In genomic region chr10:21516270-21517131, GRCh38 we compare ENCODE assay signal across 7 cellular contexts. TPM values are rescaled to one million over a fixed set of nuclear protein-coding genes. Genes with fewer than 3 reads are reported as not detected.
A peak's percentile ranks its signal among the peaks of the same experiment; 100 is the strongest.
DNase-seq lines count a peak whose midpoint lies in the region; ATAC-seq and TF ChIP-seq lines count a peak whose summit lies in the region.

No MANE protein-coding gene starts in this region.

- H3K4me3 Mint-ChIP-seq in H9: peak overlapping the region; percentile 85 to 92
- H3K4me3 Mint-ChIP-seq in activated CD8-positive, alpha-beta memory T cell treated with anti-CD3 and anti-CD28 coated beads, Interleukin-2, amount 10 ng/mL, durations not matched to agents 7 days and 5 days: peak overlapping the region; percentile 78
- H3K4me3 Mint-ChIP-seq in type B pancreatic cell: peak overlapping the region; percentile 94

- no peak overlapping the region for H3T11ph ChIP-seq in H9 (ENCODE audit: low read length)

- no peak overlapping the region for H4K5ac ChIP-seq in H9 (ENCODE audit: insufficient read length, low read depth, low read length)

- H4K8ac ChIP-seq in H9 (replicated peaks; ENCODE audit: insufficient read length, low read depth, low read length): no peak overlapping the region

- peaks cover 12% of the 10 kb centered on the region; the same call in 1 of the 2 replicates for H3K4me1 ChIP-seq in H9 (ENCODE audit: insufficient read depth, low read length)
- peaks cover 3% of the 10 kb centered on the region in 2 donors for H3K4me1 ChIP-seq in esophagus (ENCODE audit: control insufficient read depth in 2 of 2, insufficient read depth in 2 of 2, low read length in 1 of 2)
- peaks cover 7% of the 10 kb centered on the region for H3K4me1 ChIP-seq in mucosa of stomach (ENCODE audit: control insufficient read depth, insufficient read depth, low read length)

- H3K4me1 Mint-ChIP-seq in H9 (peaks cover 80 to 82% of the 10 kb centered on the region in 2 experiments), type B pancreatic cell (ENCODE audit: unreplicated experiment) (peaks cover 46% of the 10 kb centered on the region)
- peaks cover 37% of the 10 kb centered on the region for H3K4me1 Mint-ChIP-seq in activated CD8-positive, alpha-beta memory T cell treated with anti-CD3 and anti-CD28 coated beads, Interleukin-2, amount 10 ng/mL, durations not matched to agents 7 days and 5 days

- no peak overlapping the region for H3K18ac ChIP-seq in H9 (ENCODE audit: insufficient read length, low read depth, low read length)

- H3K79me2 ChIP-seq in H9 (ENCODE audit: insufficient read depth, low read length): no peaks in the 10 kb centered on the region

- H3K56ac ChIP-seq in H9 (ENCODE audit: insufficient read length, low read depth, low read length): no peak overlapping the region

- H2AK5ac ChIP-seq in H9 (ENCODE audit: insufficient read length, low read length): no peak overlapping the region

- H3K9me3 ChIP-seq in H9 (ENCODE audit: control insufficient read depth, low read depth, low read length) (no peaks in the 10 kb centered on the region), esophagus (ENCODE audit: control insufficient read depth in 2 of 2, insufficient read depth in 1 of 2, low read depth in 1 of 2, low read length in 1 of 2) (no peaks in the 10 kb centered on the region), mucosa of stomach (ENCODE audit: control insufficient read depth, low read length) (no peaks in the 10 kb centered on the region)

- H3K23ac ChIP-seq in H9 (ENCODE audit: insufficient read length, low read depth, low read length): no peak overlapping the region

- no peak overlapping the region for H4K91ac ChIP-seq in H9 (ENCODE audit: insufficient read length, low read depth, low read length)

- no peaks in the 10 kb centered on the region for H3K36me3 ChIP-seq in esophagus (ENCODE audit: control insufficient read depth in 2 of 2, insufficient read depth in 2 of 2, low read length in 1 of 2)
- H3K36me3 ChIP-seq in mucosa of stomach (ENCODE audit: control insufficient read depth, insufficient read depth, low read length): no peaks in the 10 kb centered on the region

- no peak overlapping the region for H3K4ac ChIP-seq in H9 (ENCODE audit: low read depth, low read length)

- no peaks in the 10 kb centered on the region for H4K20me1 ChIP-seq in H9 (ENCODE audit: control insufficient read depth, insufficient read depth, insufficient read length)

- no peak overlapping the region for H2AFZ ChIP-seq in H9 (ENCODE audit: low read length)

- peak overlapping the region; percentile 74 to 81 for H3K4me3 ChIP-seq in esophagus (ENCODE audit: low read depth in 1 of 2, low read length in 2 of 2)
- peak overlapping the region; percentile 14 for H3K4me3 ChIP-seq in mucosa of stomach (ENCODE audit: low read length)

- peak overlapping the region; percentile 89 for H3K4me2 ChIP-seq in H9 (ENCODE audit: insufficient read depth, insufficient read length, low read length)

- no peak overlapping the region for H3K14ac ChIP-seq in H9 (ENCODE audit: insufficient read depth, low read length)

- peak; percentile 69 for ATAC-seq in activated CD8-positive, alpha-beta memory T cell treated with anti-CD3 and anti-CD28 coated beads, Interleukin-2, amount 10 ng/mL, durations not matched to agents 7 days and 5 days

- H2BK12ac ChIP-seq in H9 (ENCODE audit: insufficient read length, low read depth, low read length): no peak overlapping the region

- no peak overlapping the region for H2BK120ac ChIP-seq in H9 (ENCODE audit: low read depth, low read length, poor library complexity, severe bottlenecking)

- no peak overlapping the region for H2BK20ac ChIP-seq in H9 (ENCODE audit: low read depth, low read length, poor library complexity, severe bottlenecking)

- WGBS in H9 (ENCODE audit: extremely low coverage, insufficient read length, low lambda C conversion rate): no CpG with 5 or more reads among the region's 85 CpGs
- WGBS in esophagus, 2 donors: 1% methylated on average over 31 to 85 of the region's 85 CpGs

- in situ Hi-C loops in GM13976 (cut with MboI; ENCODE audit: low sequenced_read_pairs, unreplicated experiment): loop anchor here (25.0 kb wide), 1 partner anchor 421 kb away; no protein-coding TSS in a partner anchor

- H3K9ac ChIP-seq in H9 (ENCODE audit: extremely low read depth, insufficient read length, low read length): no peak overlapping the region
- peak overlapping the region; percentile 1 for H3K9ac ChIP-seq in mucosa of stomach (ENCODE audit: low read length)

- CTCF ChIA-PET in activated CD8-positive, alpha-beta memory T cell treated with anti-CD3 and anti-CD28 coated beads, Interleukin-2, amount 10 ng/mL, durations not matched to agents 7 days and 5 days (lab: Charles Lee): interaction anchor here (0.8 to 4.1 kb wide), 5 partner anchors 9 to 487 kb away, joined by 3 to 33 read pairs (median 4); partner anchors contain the start of genes DNAJC1 and SKIDA1

- H3K79me1 ChIP-seq in H9 (ENCODE audit: insufficient read depth, low read depth, low read length, poor library complexity, severe bottlenecking): no peaks in the 10 kb centered on the region

- H3K27ac Mint-ChIP-seq in H9: peak overlapping the region; percentile 25 to 89 (median 81); a peak in 5 of 7 replicates
- no peak overlapping the region for H3K27ac Mint-ChIP-seq in activated CD8-positive, alpha-beta memory T cell treated with anti-CD3 and anti-CD28 coated beads, Interleukin-2, amount 10 ng/mL, durations not matched to agents 7 days and 5 days
- peak overlapping the region; percentile 93 for H3K27ac Mint-ChIP-seq in type B pancreatic cell

- H3K27ac ChIP-seq in H9 (ENCODE audit: insufficient read length, low read depth, low read length): no peak overlapping the region
- H3K27ac ChIP-seq in esophagus (ENCODE audit: low read depth in 2 of 2, low read length in 1 of 2): peak overlapping the region; percentile 84 to 91

- H3K23me2 ChIP-seq in H9 (ENCODE audit: insufficient read length, low read depth, low read length, poor library complexity, severe bottlenecking): peaks cover 47% of the 10 kb centered on the region

- H2BK15ac ChIP-seq in H9 (ENCODE audit: low read depth, low read length): no peak overlapping the region

- peaks cover 45% of the 10 kb centered on the region for H3K27me3 Mint-ChIP-seq in H9 (ENCODE audit: low read depth)
- H3K27me3 Mint-ChIP-seq in activated CD8-positive, alpha-beta memory T cell treated with anti-CD3 and anti-CD28 coated beads, Interleukin-2, amount 10 ng/mL, durations not matched to agents 7 days and 5 days: peaks cover 86% of the 10 kb centered on the region
- H3K27me3 Mint-ChIP-seq in type B pancreatic cell: peaks cover 4% of the 10 kb centered on the region

- DNase-seq in GM13976 (ENCODE audit: low spot score): peak; percentile 75
- DNase-seq in H9: peak; percentile 74
- DNase-seq in LoVo (ENCODE audit: low spot score): peak; percentile 64
- DNase-seq in activated CD8-positive, alpha-beta memory T cell treated with anti-CD3 and anti-CD28 coated beads, Interleukin-2, amount 10 ng/mL, durations not matched to agents 7 days and 5 days: peak; percentile 56
- peak; percentile 77 for DNase-seq in type B pancreatic cell (ENCODE audit: extremely low spot score, unreplicated experiment)

- H3K36me3 Mint-ChIP-seq in H9 (ENCODE audit: insufficient read depth in 1 of 3, low read depth in 3 of 3) (no peaks in the 10 kb centered on the region; a peak in 1 of 7 replicates), type B pancreatic cell (peaks cover 13% of the 10 kb centered on the region)
- no peaks in the 10 kb centered on the region for H3K36me3 Mint-ChIP-seq in activated CD8-positive, alpha-beta memory T cell treated with anti-CD3 and anti-CD28 coated beads, Interleukin-2, amount 10 ng/mL, durations not matched to agents 7 days and 5 days

- no peak overlapping the region for H2BK5ac ChIP-seq in H9 (ENCODE audit: insufficient read length, low read length)

- TF ChIP-seq CTCF in GM13976 (IDR thresholded peaks at IDR 0.05; ENCODE audit: borderline replicate concordance, control extremely low read depth, extremely low read depth, insufficient read depth, missing control alignments) (no peak), H9 (conservative IDR thresholded peaks at IDR 0.05) (no peak), type B pancreatic cell (conservative IDR thresholded peaks at IDR 0.05) (no peak)

- H3K27me3 ChIP-seq in H9 (ENCODE audit: insufficient read depth, low read length): peaks cover 19% of the 10 kb centered on the region; the same call in 1 of the 2 replicates
- no peaks in the 10 kb centered on the region for H3K27me3 ChIP-seq in esophagus (ENCODE audit: control insufficient read depth in 1 of 2, insufficient read depth in 2 of 2, low read length in 2 of 2)
- H3K27me3 ChIP-seq in mucosa of stomach (ENCODE audit: control insufficient read depth, insufficient read depth, low read length): peaks cover 71% of the 10 kb centered on the region

- H3K9me3 Mint-ChIP-seq in H9: no peaks in the 10 kb centered on the region; a peak in 2 of 5 replicates
- no peaks in the 10 kb centered on the region for H3K9me3 Mint-ChIP-seq in activated CD8-positive, alpha-beta memory T cell treated with anti-CD3 and anti-CD28 coated beads, Interleukin-2, amount 10 ng/mL, durations not matched to agents 7 days and 5 days (ENCODE audit: low read depth)
- H3K9me3 Mint-ChIP-seq in type B pancreatic cell: no peaks in the 10 kb centered on the region

RNA-seq across cellular contexts. Expression of gene SKIDA1, which starts 9.0 kb away (rescaled TPM):
- total RNA-seq in H9 (2021) (5.4 and 5.9 TPM in 2 replicates), type B pancreatic cell (ENCODE audit: low replicate concordance) (9.6 and 24.3 TPM in 2 replicates)
- total RNA-seq in activated CD8-positive, alpha-beta memory T cell treated with anti-CD3 and anti-CD28 coated beads, Interleukin-2, amount 10 ng/mL, durations not matched to agents 7 days and 5 days: under 1 TPM; 0.26 to 0.29 TPM
- under 1 TPM; 0.19 to 0.22 TPM for polyA plus RNA-seq in esophagus

RNA-seq across cellular contexts. Expression of gene MLLT10, which starts 17.5 kb away (rescaled TPM):
- total RNA-seq in H9 (2021) (72.3 and 75.9 TPM in 2 replicates), type B pancreatic cell (ENCODE audit: low replicate concordance) (45.8 and 46.8 TPM in 2 replicates)
- total RNA-seq in activated CD8-positive, alpha-beta memory T cell treated with anti-CD3 and anti-CD28 coated beads, Interleukin-2, amount 10 ng/mL, durations not matched to agents 7 days and 5 days: 10 to 100 TPM; 42.2 to 65.2 TPM
- 10 to 100 TPM; 14.2 to 17.7 TPM for polyA plus RNA-seq in esophagus
